In genomic region chr13:108455320-108455719, GRCh38 we compare ENCODE assay signal across 8 cellular contexts.
"Had no signal": no experiment of that assay in that cellular context is flagged by ENCODE, and none has a peak within 500 bp of the region (broad histone marks: within the 10 kb centered on the region; RNA-seq: fewer than 3 reads in every experiment).

No MANE protein-coding gene starts in this region.

- ATAC-seq: HepG2, K562 had no signal

- H3K4me3 ChIP-seq: K562 had no signal

- DNase-seq: IMR-90, KBM-7, KG1 had no signal

- H3K27ac ChIP-seq: HL-60, KMS-11 had no signal

- H3K4me2 ChIP-seq: KMS-11 had no signal

- FAIRE-seq: HepG2, HTR-8/SVneo, K562 had no signal
